Comparison of ENCODE assay signal across 9 cellular contexts in the genomic region with DNA sequence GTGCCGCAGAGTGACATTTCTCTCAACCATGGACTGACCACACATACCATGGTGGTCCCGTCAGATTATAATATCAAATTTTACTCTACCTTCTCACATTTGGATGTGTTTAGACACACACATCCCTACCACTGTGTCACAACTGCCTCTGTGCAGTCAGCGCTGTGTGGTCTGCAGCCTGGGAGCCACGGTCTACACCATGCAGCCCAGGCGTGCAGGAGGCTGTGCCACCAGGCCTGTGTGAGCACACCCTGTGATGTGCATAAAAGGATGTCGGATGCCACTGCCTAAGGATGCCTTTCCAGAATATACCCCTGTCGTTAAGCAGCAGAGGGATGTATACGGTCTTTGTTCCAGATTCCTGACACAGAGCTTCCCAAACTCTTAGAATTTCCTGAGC.
"Had no signal": no experiment of that assay in that cellular context is flagged by ENCODE, and none has a peak within 500 bp of the region (broad histone marks: within the 10 kb centered on the region; RNA-seq: fewer than 3 reads in every experiment).

No MANE protein-coding gene starts in this region.

- ATAC-seq: GM23338, HCT116, HepG2 had no signal

- H3K27ac Mint-ChIP-seq: GM23338, HFFc6, IgD-negative memory B cell had no signal

- H3K27ac ChIP-seq: HL-60 had no signal

- H3K4me1 ChIP-seq: HAP-1 had no signal

- H3K4me2 ChIP-seq: GM23338 had no signal

- H3K36me3 Mint-ChIP-seq: IgD-negative memory B cell had no signal

- DNase-seq: H7, HFFc6, KBM-7 had no signal

- H3K36me3 ChIP-seq: HAP-1 had no signal

- H3K4me3 ChIP-seq: GM23338, HAP-1 had no signal

- H3K9me3 ChIP-seq: HAP-1 had no signal

- H3K4me3 Mint-ChIP-seq: GM23338, HFFc6, IgD-negative memory B cell had no signal

- H3K4me1 Mint-ChIP-seq: IgD-negative memory B cell had no signal
